Comparison of ENCODE assay signal across 8 cellular contexts in the genomic region with DNA sequence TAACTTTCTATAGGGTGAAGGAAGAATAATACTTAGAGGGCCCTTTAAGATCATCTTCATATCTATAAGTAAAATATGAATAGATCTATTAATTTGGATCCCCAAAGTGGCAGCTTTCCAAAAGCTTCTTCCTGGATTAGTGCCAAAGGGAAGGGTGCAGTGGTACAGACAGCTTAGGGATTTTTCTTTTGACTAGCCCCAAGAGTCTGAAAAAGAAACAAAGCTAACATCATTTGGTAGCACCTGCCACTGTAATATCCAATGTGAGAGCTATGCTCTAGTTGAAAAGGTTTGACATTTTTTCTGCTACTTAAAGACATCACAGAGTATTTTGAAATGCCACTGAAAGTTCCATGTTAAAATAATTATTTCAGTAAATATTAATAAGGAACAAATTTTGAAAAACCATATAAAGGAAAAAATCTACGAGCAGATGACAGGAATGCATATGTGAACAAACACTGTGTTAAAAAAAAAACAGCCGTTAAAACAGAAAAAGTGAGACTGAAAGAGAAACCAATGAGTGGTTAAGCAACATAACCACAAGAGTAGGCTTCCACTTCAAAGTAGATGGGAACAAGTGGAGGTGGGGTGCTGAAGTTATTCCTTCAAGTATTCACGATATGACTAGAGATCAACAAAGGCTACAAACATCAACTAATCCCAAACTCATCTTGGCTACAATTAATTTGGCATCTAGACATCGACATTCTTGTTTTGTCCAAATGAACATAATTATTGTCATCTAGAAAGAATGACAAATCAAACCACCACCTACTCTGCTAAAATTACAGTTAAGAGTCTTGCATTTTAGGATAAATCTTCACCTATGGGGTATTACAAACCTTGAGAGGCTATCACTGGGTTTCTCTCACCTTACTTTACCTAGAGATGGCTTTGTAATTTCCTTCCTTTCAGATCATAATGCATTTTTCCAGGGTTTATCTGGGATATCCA.
DNase-seq lines count a peak whose midpoint lies in the region; ATAC-seq and TF ChIP-seq lines count a peak whose summit lies in the region.

No MANE protein-coding gene starts in this region.

- H3K4me1 ChIP-seq in uterus = no peaks in the 10 kb centered on the region
- H3K4me1 ChIP-seq in gastrocnemius medialis = no peaks in the 10 kb centered on the region

- ATAC-seq in GM19438 (IDR thresholded peaks at IDR 0.05; ENCODE audit: low read depth, unreplicated experiment) (peak; percentile 85), HG03342 (IDR thresholded peaks at IDR 0.05; ENCODE audit: unreplicated experiment) (peak; percentile 84), gastrocnemius medialis (no peak)

- no peak for TF ChIP-seq CTCF in uterus (IDR thresholded peaks at IDR 0.05)
- TF ChIP-seq CTCF in gastrocnemius medialis (IDR thresholded peaks at IDR 0.05 in 4 of 5, conservative IDR thresholded peaks at IDR 0.05 in 1 of 5) = no peak

- peak; percentile 16 for DNase-seq in GF-D8 (lab: John Stamatoyannopoulos, UW)
- peak; percentile 12 for DNase-seq in activated naive CD4-positive, alpha-beta T cell treated with anti-CD3 and anti-CD28 coated beads, Interleukin-2, amount 50 U/mL, for 16 hours
- no peak for DNase-seq in medulla oblongata (ENCODE audit: extremely low spot score)
- DNase-seq in uterus = no peak
- no peak for DNase-seq in cardiac septum (ENCODE audit: low spot score)
- no peak for DNase-seq in gastrocnemius medialis

- in situ Hi-C loops in gastrocnemius medialis (cut with MboI; ENCODE audit: low sequenced_read_pairs in 4 of 4) = no loop called here

- no peak overlapping the region for H3K27ac ChIP-seq in uterus
- no peak overlapping the region for H3K27ac ChIP-seq in gastrocnemius medialis

- TF ChIP-seq POLR2A in uterus (IDR thresholded peaks at IDR 0.05) = no peak
- TF ChIP-seq POLR2A in gastrocnemius medialis (IDR thresholded peaks at IDR 0.05) = no peak

- H3K27me3 ChIP-seq in uterus = no peaks in the 10 kb centered on the region
- no peaks in the 10 kb centered on the region for H3K27me3 ChIP-seq in gastrocnemius medialis

- intact Hi-C loops in uterus (cut with DNase I; ENCODE audit: low total_unique reads) = no loop called here
- intact Hi-C loops in cardiac septum (cut with DNase I) = no loop called here
- intact Hi-C loops in gastrocnemius medialis (cut with DNase I; ENCODE audit: low total_unique reads) = no loop called here

- H3K9me3 ChIP-seq in uterus (no peaks in the 10 kb centered on the region), gastrocnemius medialis (no peaks in the 10 kb centered on the region)

- H3K36me3 ChIP-seq in uterus = no peaks in the 10 kb centered on the region
- peaks cover 0 to 54% of the 10 kb centered on the region in 2 donors for H3K36me3 ChIP-seq in gastrocnemius medialis

- H3K4me3 ChIP-seq in uterus (no peak overlapping the region), gastrocnemius medialis (no peak overlapping the region)

Comparison
In these comparisons a context has a peak if more than half of its experiments do, and no peak if none do; other contexts are left out.
1. DNase-seq: peak in GF-D8 (single experiment) and activated naive CD4-positive, alpha-beta T cell treated with anti-CD3 and anti-CD28 coated beads, Interleukin-2, amount 50 U/mL, for 16 hours (single experiment); none in medulla oblongata (single experiment), uterus (0 of 2), cardiac septum (single experiment) and gastrocnemius medialis (0 of 2).
2. ATAC-seq: peak in GM19438 (single experiment) and HG03342 (single experiment); none in gastrocnemius medialis (0 of 2).